ENCODE assay signal across 19 cellular contexts in genomic region chr3:98209244-98209643, GRCh38. TPM values are rescaled to one million over a fixed set of nuclear protein-coding genes. Genes with fewer than 3 reads are reported as not detected.
DNase-seq lines count a peak whose midpoint lies in the region; ATAC-seq and TF ChIP-seq lines count a peak whose summit lies in the region.
"Had no signal": no experiment of that assay in that cellular context is flagged by ENCODE, and none has a peak within 500 bp of the region (broad histone marks: within the 10 kb centered on the region; RNA-seq: fewer than 3 reads in every experiment).

No MANE protein-coding gene starts in this region.

- H3K9me3 ChIP-seq in hepatocyte (ENCODE audit: low read depth) = no peaks in the 10 kb centered on the region
- H3K9me3 ChIP-seq: HAP-1 had no signal

- DNase-seq in M059J (ENCODE audit: low read depth) (peak; percentile 57), kidney tubule cell (ENCODE audit: low spot score) (peak; percentile 56), hepatocyte (ENCODE audit: low spot score) (no peak)
- no peak for DNase-seq in activated naive CD4-positive, alpha-beta T cell treated with anti-CD3 and anti-CD28 coated beads, Interleukin-2, amount 50 U/mL, for 72 hours (ENCODE audit: low spot score in 2 of 2)
- DNase-seq: C1 segment of cervical spinal cord; CD4-positive, alpha-beta memory T cell; COR-L47; DMS153; DMS79 treated with DMSO at 0.1 percent for 48 hours; GF-D8; GOT3 had no signal

- no peak for TF ChIP-seq CTCF in hepatocyte (IDR thresholded peaks at IDR 0.05; ENCODE audit: poor library complexity)

- H3K4me2 ChIP-seq in hepatocyte = no peak overlapping the region

- no peaks in the 10 kb centered on the region for H3K36me3 ChIP-seq in hepatocyte (replicated peaks; ENCODE audit: insufficient read depth, low read depth)
- H3K36me3 ChIP-seq: HAP-1 had no signal

- no peaks in the 10 kb centered on the region for H3K9me3 Mint-ChIP-seq in activated naive CD4-positive, alpha-beta T cell treated with anti-CD3 and anti-CD28 coated beads, Interleukin-2, amount 50 U/mL, for 72 hours

- H3K4me3 ChIP-seq in hepatocyte = no peak overlapping the region
- H3K4me3 ChIP-seq: HAP-1 had no signal

- H4K20me1 ChIP-seq in hepatocyte (ENCODE audit: insufficient read depth, poor library complexity, severe bottlenecking) = no peaks in the 10 kb centered on the region

- no peaks in the 10 kb centered on the region for H3K9me2 ChIP-seq in hepatocyte (replicated peaks; ENCODE audit: insufficient read depth)

- no peaks in the 10 kb centered on the region for H3K79me2 ChIP-seq in hepatocyte

- no peak overlapping the region for H2AFZ ChIP-seq in hepatocyte

- H3K4me1 ChIP-seq in hepatocyte (ENCODE audit: insufficient read depth) = no peaks in the 10 kb centered on the region
- H3K4me1 ChIP-seq: HAP-1 had no signal

- no peaks in the 10 kb centered on the region for H3K27me3 ChIP-seq in hepatocyte

- 76% methylated on average over 2 of the region's 2 CpGs for WGBS in hepatocyte (ENCODE audit: low lambda C conversion rate, missing lambda C conversion rate)

- H3K27ac Mint-ChIP-seq in activated naive CD4-positive, alpha-beta T cell treated with anti-CD3 and anti-CD28 coated beads, Interleukin-2, amount 50 U/mL, for 72 hours = no peak overlapping the region
- H3K27ac Mint-ChIP-seq: CD4-positive, alpha-beta memory T cell had no signal

- no peak overlapping the region for H3K27ac ChIP-seq in hepatocyte

- H3K36me3 Mint-ChIP-seq in activated naive CD4-positive, alpha-beta T cell treated with anti-CD3 and anti-CD28 coated beads, Interleukin-2, amount 50 U/mL, for 72 hours = no peaks in the 10 kb centered on the region
- H3K36me3 Mint-ChIP-seq: CD4-positive, alpha-beta memory T cell had no signal

- peak; percentile 63 for ATAC-seq in GM18868 (IDR thresholded peaks at IDR 0.05; ENCODE audit: unreplicated experiment)
- no peak for ATAC-seq in HG03025 (IDR thresholded peaks at IDR 0.05; ENCODE audit: low FRiP score, unreplicated experiment)
- ATAC-seq in activated naive CD4-positive, alpha-beta T cell treated with anti-CD3 and anti-CD28 coated beads, Interleukin-2, amount 50 U/mL, for 72 hours = no peak

RNA-seq across cellular contexts. Expression of gene OR5H15, which starts 42.7 kb away (rescaled TPM):
- total RNA-seq in M059J (2014; rRNA removed; shearing (Covaris generic)) = not detected in 2 replicates
- total RNA-seq in activated naive CD4-positive, alpha-beta T cell treated with anti-CD3 and anti-CD28 coated beads, Interleukin-2, amount 50 U/mL, for 72 hours = not detected
- total RNA-seq in hepatocyte = not detected in 2 replicates
- not detected in 2 replicates for polyA plus RNA-seq in hepatocyte
- total RNA-seq: A172; A673; CD4-positive, alpha-beta memory T cell; Daoy; G401 had no signal
- polyA plus RNA-seq: BJ; CD4-positive, alpha-beta memory T cell had no signal

RNA-seq across cellular contexts. Expression of gene OR5H6, which starts 54.8 kb away (rescaled TPM):
- not detected in 2 replicates for total RNA-seq in M059J (2014; rRNA removed; shearing (Covaris generic))
- total RNA-seq in activated naive CD4-positive, alpha-beta T cell treated with anti-CD3 and anti-CD28 coated beads, Interleukin-2, amount 50 U/mL, for 72 hours = not detected
- not detected in 2 replicates for total RNA-seq in hepatocyte
- polyA plus RNA-seq in hepatocyte = 0.16 TPM in 1 of 2 replicates, not detected in the other
- total RNA-seq: A172; A673; CD4-positive, alpha-beta memory T cell; Daoy; G401 had no signal
- polyA plus RNA-seq: BJ; CD4-positive, alpha-beta memory T cell had no signal

Comparison
In these comparisons a context has a peak if more than half of its experiments do, and no peak if none do; other contexts are left out.
1. DNase-seq: peak in M059J (single experiment) and kidney tubule cell (single experiment); none in activated naive CD4-positive, alpha-beta T cell treated with anti-CD3 and anti-CD28 coated beads, Interleukin-2, amount 50 U/mL, for 72 hours (0 of 2) and hepatocyte (single experiment).